Comparison of ENCODE assay signal across 9 cellular contexts in genomic region chr19:48813123-48813911, GRCh38. TPM values are rescaled to one million over a fixed set of nuclear protein-coding genes. Genes with fewer than 3 reads are reported as not detected.
DNase-seq lines count a peak whose midpoint lies in the region; ATAC-seq, FAIRE-seq and TF ChIP-seq lines count a peak whose summit lies in the region.
"Had no signal": no experiment of that assay in that cellular context is flagged by ENCODE, and none has a peak within 500 bp of the region (broad histone marks: within the 10 kb centered on the region; RNA-seq: fewer than 3 reads in every experiment).

No MANE protein-coding gene starts in this region.

- no peaks in the 10 kb centered on the region for H3K9me3 ChIP-seq in OCI-LY3 (ENCODE audit: insufficient read depth, low read length)
- H3K9me3 ChIP-seq in skeletal muscle tissue (ENCODE audit: control insufficient read depth in 3 of 3, low read length in 3 of 3) = no peaks in the 10 kb centered on the region

- no peak overlapping the region for H3K4me2 ChIP-seq in OCI-LY3 (ENCODE audit: low read length)

- H3K27me3 ChIP-seq in GM06990 (replicated peaks; ENCODE audit: control insufficient read depth, insufficient read depth, low read length) = no peaks in the 10 kb centered on the region
- H3K27me3 ChIP-seq in OCI-LY3 (ENCODE audit: low read depth, low read length) = no peaks in the 10 kb centered on the region
- H3K27me3 ChIP-seq in skeletal muscle tissue (ENCODE audit: control insufficient read depth in 3 of 3, insufficient read depth in 3 of 3, low read length in 3 of 3) = no peaks in the 10 kb centered on the region

- ATAC-seq in GM18868 (IDR thresholded peaks at IDR 0.05; ENCODE audit: unreplicated experiment) (no peak), GM21786 (IDR thresholded peaks at IDR 0.05; ENCODE audit: unreplicated experiment) (no peak)

- peaks cover 17% of the 10 kb centered on the region for H3K4me1 ChIP-seq in OCI-LY3 (ENCODE audit: low read length)
- peaks cover 27 to 48% (median 46%) of the 10 kb centered on the region in 3 donors for H3K4me1 ChIP-seq in skeletal muscle tissue (ENCODE audit: control insufficient read depth in 3 of 3, insufficient read depth in 3 of 3, low read length in 3 of 3)

- peaks cover 19% of the 10 kb centered on the region for H3K79me2 ChIP-seq in OCI-LY3 (ENCODE audit: low read length)

- no peak overlapping the region for H3K9ac ChIP-seq in OCI-LY3 (ENCODE audit: low read length)
- H3K9ac ChIP-seq in skeletal muscle tissue (ENCODE audit: low read depth in 1 of 3, low read length in 3 of 3) = peak overlapping the region in 2 of 3 donors; percentile 88 to 90

- FAIRE-seq in GM12891 (lab: Jason Lieb, UNC) = no peak

- H4K20me1 ChIP-seq in OCI-LY3 (ENCODE audit: insufficient read depth, low read length) = no peaks in the 10 kb centered on the region

- H3K27ac ChIP-seq in OCI-LY3 (ENCODE audit: low read length) = no peak overlapping the region
- H3K27ac ChIP-seq in skeletal muscle tissue (ENCODE audit: low read depth, low read length) = peak overlapping the region; percentile 96

- no peaks in the 10 kb centered on the region for H3K36me3 ChIP-seq in GM06990 (ENCODE audit: control insufficient read depth, insufficient read depth, low read length)
- H3K36me3 ChIP-seq in OCI-LY3 (replicated peaks; ENCODE audit: low read depth, low read length) = no peaks in the 10 kb centered on the region
- no peaks in the 10 kb centered on the region for H3K36me3 ChIP-seq in skeletal muscle tissue (ENCODE audit: control insufficient read depth in 3 of 3, insufficient read depth in 3 of 3, low read length in 3 of 3)

- TF ChIP-seq CTCF in GM06990 (IDR thresholded peaks at IDR 0.05; ENCODE audit: insufficient read depth, low read length, poor library complexity, severe bottlenecking) (peak; percentile 38), OCI-LY3 (IDR thresholded peaks at IDR 0.05; ENCODE audit: low read depth, low read length) (peak; percentile 36), fibroblast of mammary gland (conservative IDR thresholded peaks at IDR 0.05; ENCODE audit: control insufficient read depth, insufficient read depth, low read depth, low read length) (peak; percentile 19)

- no peak overlapping the region for H2AFZ ChIP-seq in OCI-LY3 (ENCODE audit: low read depth, low read length)

- H3K4me3 ChIP-seq in GM06990 (replicated peaks; ENCODE audit: low read depth, low read length) = no peak overlapping the region
- H3K4me3 ChIP-seq in OCI-LY3 (ENCODE audit: low read length) = no peak overlapping the region
- no peak overlapping the region for H3K4me3 ChIP-seq in fibroblast of mammary gland (ENCODE audit: control insufficient read depth, low read depth, low read length)
- no peak overlapping the region for H3K4me3 ChIP-seq in skeletal muscle tissue (ENCODE audit: low read length in 3 of 3)

- no peak for TF ChIP-seq POLR2A in GM12891 (IDR thresholded peaks at IDR 0.05; ENCODE audit: low read depth, low read length)

- DNase-seq in GM06990 (ENCODE audit: extremely low read depth, insufficient read length) (no peak), fibroblast of mammary gland (ENCODE audit: low read depth) (no peak), T-helper 9 cell (no peak), GM12891 (ENCODE audit: insufficient read length, low spot score) (no peak)
- DNase-seq: activated gamma-delta T cell had no signal

TF ChIP-seq in GM12891, 5 proteins besides CTCF, POLR2A, EP300 and RAD21:
- no peak for TF ChIP-seq TAF1 (IDR thresholded peaks at IDR 0.05; ENCODE audit: low read depth, low read length)

RNA-seq across cellular contexts. Expression of gene BCAT2, which starts 2.5 kb away (rescaled TPM):
- total RNA-seq in skeletal muscle tissue = 13.6 TPM
- polyA plus RNA-seq in GM12891 (2012; ENCODE audit: low read depth, missing spikeins) = 53.9 TPM

RNA-seq across cellular contexts. Expression of gene HSD17B14, which starts 23.0 kb away (rescaled TPM):
- 0.52 TPM for total RNA-seq in skeletal muscle tissue
- 8.2 TPM for polyA plus RNA-seq in GM12891 (2012; ENCODE audit: low read depth, missing spikeins)

RNA-seq across cellular contexts. Expression of gene PLEKHA4, which starts 55.1 kb away (rescaled TPM):
- total RNA-seq in skeletal muscle tissue = 14.1 TPM
- polyA plus RNA-seq in GM12891 (2012; ENCODE audit: low read depth, missing spikeins) = 9.8 TPM

RNA-seq across cellular contexts. Expression of gene FGF21, which starts 58.0 kb away (rescaled TPM):
- total RNA-seq in skeletal muscle tissue = not detected
- not detected for polyA plus RNA-seq in GM12891 (2012; ENCODE audit: low read depth, missing spikeins)

RNA-seq across cellular contexts. Expression of gene PPP1R15A, which starts 58.9 kb away (rescaled TPM):
- total RNA-seq in skeletal muscle tissue = 26.1 TPM
- polyA plus RNA-seq in GM12891 (2012; ENCODE audit: low read depth, missing spikeins) = 72.6 TPM
